1 cellular context compared by ENCODE assay signal in the genomic region with DNA sequence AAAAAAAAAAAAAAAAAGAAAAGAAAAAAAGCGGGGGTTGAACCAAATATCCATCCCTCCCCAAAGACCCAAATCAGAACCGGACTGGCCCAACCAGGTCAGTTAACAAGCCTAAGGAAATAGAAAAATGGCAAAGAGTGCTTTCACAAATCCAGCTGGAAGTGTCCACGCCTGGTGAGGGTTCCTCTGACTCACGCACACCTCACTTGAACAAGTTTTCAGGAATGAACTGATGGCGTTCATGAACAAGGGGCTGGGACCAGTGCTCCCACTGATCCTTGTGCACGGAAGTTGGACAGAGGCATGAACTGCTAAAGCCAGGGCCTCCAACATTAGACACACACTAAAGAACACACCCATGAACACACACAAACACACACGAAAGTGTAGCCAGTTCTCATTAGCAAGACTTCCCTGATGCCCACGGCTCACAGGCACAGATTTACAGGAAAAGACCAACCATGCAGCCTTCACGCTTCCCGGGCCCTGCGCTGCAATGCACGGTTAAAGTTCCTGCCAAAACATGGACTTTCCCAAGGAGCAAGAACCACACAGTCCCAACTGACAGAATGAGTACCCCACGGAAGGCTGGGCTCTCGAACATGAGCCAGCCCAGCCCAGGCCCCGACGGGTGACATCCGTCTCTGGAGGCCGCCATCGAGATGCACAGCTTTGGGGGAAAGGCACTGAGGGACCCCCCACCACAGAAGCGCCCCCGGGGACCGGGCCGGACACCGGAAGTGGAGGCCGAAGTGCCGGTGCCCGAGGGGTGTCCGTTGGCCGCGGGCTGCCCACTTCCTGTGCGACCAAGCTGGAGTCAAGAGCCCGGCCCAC.
TF ChIP-seq lines count a peak whose summit lies in the region.

No MANE protein-coding gene starts in this region.

TF ChIP-seq in H1, 55 proteins besides CTCF, POLR2A, EP300 and RAD21:
- TF ChIP-seq, protein P1, sequence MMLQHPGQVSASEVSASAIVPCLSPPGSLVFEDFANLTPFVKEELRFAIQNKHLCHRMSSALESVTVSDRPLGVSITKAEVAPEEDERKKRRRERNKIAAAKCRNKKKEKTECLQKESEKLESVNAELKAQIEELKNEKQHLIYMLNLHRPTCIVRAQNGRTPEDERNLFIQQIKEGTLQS (IDR thresholded peaks at IDR 0.05; ENCODE audit: insufficient read depth, low read depth, low read length), result no peak
- TF ChIP-seq CBX5 (IDR thresholded peaks at IDR 0.05; ENCODE audit: low read depth, low read length) (no peak), SP1 (IDR thresholded peaks at IDR 0.05; ENCODE audit: low read depth, low read length) (no peak), HDAC6 (IDR thresholded peaks at IDR 0.05; ENCODE audit: low read depth, low read length) (no peak), CREB1 (IDR thresholded peaks at IDR 0.05) (no peak), TEAD4 (IDR thresholded peaks at IDR 0.05; ENCODE audit: low read depth, low read length) (no peak), EZH2 (IDR thresholded peaks at IDR 0.05; ENCODE audit: low read depth, low read length, severe bottlenecking) (no peak), SAP30 (IDR thresholded peaks at IDR 0.05; ENCODE audit: insufficient read depth, insufficient replicate concordance, low read length) (peak; percentile 74), SIX5 (IDR thresholded peaks at IDR 0.05; ENCODE audit: low read depth, low read length) (no peak), EGR1 (IDR thresholded peaks at IDR 0.05; ENCODE audit: borderline replicate concordance, low read depth, low read length) (no peak), MAFK (IDR thresholded peaks at IDR 0.05; ENCODE audit: low read depth, low read length) (no peak), SP2 (IDR thresholded peaks at IDR 0.05; ENCODE audit: low read length) (no peak), GABPA (IDR thresholded peaks at IDR 0.05; ENCODE audit: borderline replicate concordance, insufficient read depth, low read length) (peak; percentile 80; the same call in 1 of the 2 replicates), TBP (IDR thresholded peaks at IDR 0.05; ENCODE audit: low read depth, low read length) (peak; percentile 26; the same call in 1 of the 2 replicates)
